In genomic region chr1:102790997-102791396, GRCh38 we compare ENCODE assay signal across 13 cellular contexts.
DNase-seq lines count a peak whose midpoint lies in the region; ATAC-seq and TF ChIP-seq lines count a peak whose summit lies in the region.
"Had no signal": no experiment of that assay in that cellular context is flagged by ENCODE, and none has a peak within 500 bp of the region (broad histone marks: within the 10 kb centered on the region; RNA-seq: fewer than 3 reads in every experiment).

No MANE protein-coding gene starts in this region.

- TF ChIP-seq CTCF in LNCAP (IDR thresholded peaks at IDR 0.05) (peak; percentile 53), suprapubic skin (IDR thresholded peaks at IDR 0.05) (no peak)

- H3K4me3 ChIP-seq in suprapubic skin = no peak overlapping the region
- H3K4me3 ChIP-seq in aorta (ENCODE audit: low read length in 2 of 2) = no peak overlapping the region
- H3K4me3 ChIP-seq: breast epithelium had no signal

- DNase-seq in EL = peak; percentile 16
- DNase-seq in amniotic epithelial cell (ENCODE audit: low read depth) = peak; percentile 33
- DNase-seq in myocyte (ENCODE audit: low read depth) = peak; percentile 36
- no peak for DNase-seq in HCEC 1CT
- no peak for DNase-seq in suprapubic skin (ENCODE audit: low spot score in 2 of 2)
- no peak for DNase-seq in aorta
- DNase-seq: activated T-cell treated with anti-CD3 and anti-CD28 coated beads, Interleukin-2, amount 50 U/mL, for 24 hours; immature natural killer cell; natural killer cell; NCI-H1048; WERI-Rb-1 had no signal

- TF ChIP-seq POLR2A in suprapubic skin (IDR thresholded peaks at IDR 0.05) = no peak

- TF ChIP-seq EP300 in suprapubic skin (IDR thresholded peaks at IDR 0.05) = no peak

- H3K27ac ChIP-seq in suprapubic skin (no peak overlapping the region), aorta (ENCODE audit: low read depth in 1 of 2, low read length in 2 of 2) (no peak overlapping the region)
- H3K27ac ChIP-seq: breast epithelium, WERI-Rb-1 had no signal

- H3K4me1 ChIP-seq in suprapubic skin = no peaks in the 10 kb centered on the region
- no peaks in the 10 kb centered on the region for H3K4me1 ChIP-seq in aorta (ENCODE audit: control insufficient read depth in 1 of 2, insufficient read depth in 2 of 2, low read length in 2 of 2)
- H3K4me1 ChIP-seq: breast epithelium had no signal

- H3K36me3 ChIP-seq in suprapubic skin = no peaks in the 10 kb centered on the region
- no peaks in the 10 kb centered on the region for H3K36me3 ChIP-seq in aorta (ENCODE audit: control insufficient read depth in 1 of 2, insufficient read depth in 2 of 2, low read length in 1 of 2)
- H3K36me3 ChIP-seq: breast epithelium, WERI-Rb-1 had no signal

- ATAC-seq in aorta (ENCODE audit: low FRiP score) = no peak
- ATAC-seq: natural killer cell had no signal

- H3K27me3 ChIP-seq in suprapubic skin = no peaks in the 10 kb centered on the region
- peaks cover 0 to 3% of the 10 kb centered on the region in 2 donors for H3K27me3 ChIP-seq in aorta (ENCODE audit: control insufficient read depth in 1 of 2, insufficient read depth in 2 of 2, low read length in 1 of 2)
- H3K27me3 ChIP-seq: breast epithelium had no signal

- H3K9me3 ChIP-seq in suprapubic skin = no peaks in the 10 kb centered on the region
- H3K9me3 ChIP-seq in aorta (ENCODE audit: control insufficient read depth, low read length) = no peaks in the 10 kb centered on the region
- H3K9me3 ChIP-seq: breast epithelium had no signal

- intact Hi-C loops in aorta (cut with DNase I) = no loop called here

Comparison
In these comparisons a context has a peak if more than half of its experiments do, and no peak if none do; other contexts are left out.
1. DNase-seq: peak in EL (single experiment), amniotic epithelial cell (single experiment) and myocyte (single experiment); none in HCEC 1CT (single experiment), suprapubic skin (0 of 2) and aorta (0 of 2).